In the genomic region with DNA sequence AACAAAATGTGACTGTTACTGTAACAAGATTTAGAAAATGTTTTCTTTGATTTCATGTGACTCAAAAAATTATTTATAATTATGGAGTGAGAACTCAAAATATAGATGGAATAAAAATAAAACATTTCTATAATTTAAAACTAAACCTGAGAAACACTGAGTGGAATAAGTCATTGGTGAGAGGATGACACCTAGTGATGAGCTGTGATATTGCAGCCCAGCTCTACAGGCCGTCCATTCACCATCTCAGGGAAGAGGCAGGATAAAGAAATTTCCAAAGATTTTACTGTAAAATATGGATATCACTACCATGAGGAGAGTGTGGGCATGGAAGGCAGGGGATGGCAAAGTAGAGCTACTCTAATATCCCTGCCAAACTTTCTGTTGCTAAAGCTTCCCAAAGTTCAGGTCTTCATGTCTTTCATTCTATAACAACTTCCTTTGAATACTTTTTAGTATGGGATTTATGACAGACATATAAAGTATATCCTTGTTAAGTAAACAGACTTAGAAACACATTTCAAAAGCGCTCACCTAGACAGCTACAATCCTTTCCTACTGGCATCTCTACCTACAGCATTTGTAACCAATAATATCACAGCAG, we compare ENCODE assay signal across 9 cellular contexts.
DNase-seq lines count a peak whose midpoint lies in the region; ATAC-seq, FAIRE-seq and TF ChIP-seq lines count a peak whose summit lies in the region.
"Had no signal": no experiment of that assay in that cellular context is flagged by ENCODE, and none has a peak within 500 bp of the region (broad histone marks: within the 10 kb centered on the region; RNA-seq: fewer than 3 reads in every experiment).

No MANE protein-coding gene starts in this region.

- H3K27ac Mint-ChIP-seq in activated B cell treated with CpG ODN at 0.5 μM for 24 hours = no peak overlapping the region

- in situ Hi-C loops in GM23248 (cut with MboI) = no loop called here

- intact Hi-C loops in activated B cell treated with CpG ODN at 0.5 μM for 24 hours (cut with micrococcal nuclease) = loop anchor here (1.0 kb wide), 4 partner anchors 91 to 1089 kb away; no protein-coding TSS in a partner anchor

- no peaks in the 10 kb centered on the region for H3K9me3 ChIP-seq in GM23248 (ENCODE audit: low read depth)

- H3K27me3 ChIP-seq in GM23248 (replicated peaks; ENCODE audit: insufficient read depth) = no peaks in the 10 kb centered on the region
- no peaks in the 10 kb centered on the region for H3K27me3 ChIP-seq in kidney epithelial cell (ENCODE audit: control insufficient read depth, insufficient read depth, low read length)

- peak; percentile 14 for DNase-seq in AG08396 (ENCODE audit: low spot score)
- peak; percentile 24 for DNase-seq in GM23248
- no peak for DNase-seq in activated B cell treated with CpG ODN at 0.5 μM for 24 hours
- no peak for DNase-seq in kidney epithelial cell (ENCODE audit: low read depth)
- DNase-seq in GM12891 (ENCODE audit: insufficient read length, low spot score) = no peak
- no peak for DNase-seq in NCI-H510A treated with DMSO at 0.1 percent for 48 hours (lab: John Stamatoyannopoulos, UW)
- DNase-seq: activated T-cell treated with anti-CD3 and anti-CD28 coated beads for 4 hours had no signal

- no peak overlapping the region for H3K4me2 ChIP-seq in GM23248 (ENCODE audit: unreplicated experiment)

- H3K36me3 Mint-ChIP-seq in activated B cell treated with CpG ODN at 0.5 μM for 24 hours (ENCODE audit: low read depth) = peaks cover 39% of the 10 kb centered on the region

- peaks cover 8% of the 10 kb centered on the region; the same call in 1 of the 2 replicates for H3F3A ChIP-seq in GM23248 (ENCODE audit: insufficient read depth)

- FAIRE-seq in GM12891 (lab: Jason Lieb, UNC) = no peak

- peaks cover 5% of the 10 kb centered on the region; the same call in 1 of the 2 replicates for H3K4me1 ChIP-seq in GM23248 (ENCODE audit: insufficient read depth)

- POLR2A ChIA-PET in activated B cell treated with CpG ODN at 0.5 μM for 24 hours (lab: Charles Lee) = no interaction called here

- H3K9ac ChIP-seq in GM23248 = no peak overlapping the region

- CTCF ChIA-PET in activated B cell treated with CpG ODN at 0.5 μM for 24 hours (lab: Charles Lee) = interaction anchor here (0.7 to 6.2 kb wide), 11 partner anchors 10 to 428 kb away, joined by 3 to 46 read pairs (median 4); no protein-coding TSS in a partner anchor

- TF ChIP-seq CTCF in activated B cell treated with CpG ODN at 0.5 μM for 24 hours (IDR thresholded peaks at IDR 0.05) (no peak), kidney epithelial cell (IDR thresholded peaks at IDR 0.05; ENCODE audit: insufficient read depth, low read length, poor library complexity, severe bottlenecking) (peak; percentile 46)

- no peak for TF ChIP-seq POLR2A in GM12891 (IDR thresholded peaks at IDR 0.05; ENCODE audit: low read depth, low read length)

- H3K27me3 Mint-ChIP-seq in activated B cell treated with CpG ODN at 0.5 μM for 24 hours = no peaks in the 10 kb centered on the region

- no peaks in the 10 kb centered on the region for H3K9me2 ChIP-seq in GM23248 (ENCODE audit: insufficient read depth)

- H3K4me3 ChIP-seq in GM23248 (no peak overlapping the region), kidney epithelial cell (ENCODE audit: low read depth, low read length) (no peak overlapping the region)

- H3K4me1 Mint-ChIP-seq in activated B cell treated with CpG ODN at 0.5 μM for 24 hours = peaks cover 16% of the 10 kb centered on the region

- no peak overlapping the region for H3K4me3 Mint-ChIP-seq in activated B cell treated with CpG ODN at 0.5 μM for 24 hours

- no peak overlapping the region for H3K27ac ChIP-seq in GM23248

- H3K36me3 ChIP-seq in GM23248 (ENCODE audit: low read depth) (no peaks in the 10 kb centered on the region), kidney epithelial cell (ENCODE audit: control insufficient read depth, insufficient read depth, low read length) (no peaks in the 10 kb centered on the region)

- no peak overlapping the region for H2AFZ ChIP-seq in GM23248

- H4K20me1 ChIP-seq in GM23248 (ENCODE audit: insufficient read depth) = no peaks in the 10 kb centered on the region

- 91 to 96% methylated on average over 2 of the region's 2 CpGs for WGBS in GM23248 (ENCODE audit: low coverage in 1 of 2, low lambda C conversion rate in 2 of 2, missing lambda C conversion rate in 2 of 2), 2 experiments

- ATAC-seq in activated B cell treated with CpG ODN at 0.5 μM for 24 hours (ENCODE audit: low read depth) (peak; percentile 65), GM19467 (IDR thresholded peaks at IDR 0.05; ENCODE audit: unreplicated experiment) (no peak), HG02981 (IDR thresholded peaks at IDR 0.05; ENCODE audit: unreplicated experiment) (no peak)

- H3K79me2 ChIP-seq in GM23248 (ENCODE audit: insufficient read depth) = no peaks in the 10 kb centered on the region

- peaks cover 10% of the 10 kb centered on the region for H3K9me3 Mint-ChIP-seq in activated B cell treated with CpG ODN at 0.5 μM for 24 hours

TF ChIP-seq in GM12891, 5 proteins besides CTCF, POLR2A, EP300 and RAD21:
- TF ChIP-seq POU2F2 (IDR thresholded peaks at IDR 0.05; ENCODE audit: low read depth, low read length) (no peak), PAX5 (IDR thresholded peaks at IDR 0.05; ENCODE audit: insufficient read depth, low read length, severe bottlenecking) (no peak), POLR2AphosphoS5 (IDR thresholded peaks at IDR 0.05; ENCODE audit: low read depth, low read length) (no peak), TAF1 (IDR thresholded peaks at IDR 0.05; ENCODE audit: low read depth, low read length) (no peak), SPI1 (IDR thresholded peaks at IDR 0.05; ENCODE audit: low read depth, low read length) (no peak)

Comparison
In these comparisons a context has a peak if more than half of its experiments do, and no peak if none do; other contexts are left out.
1. DNase-seq: peak in AG08396 (single experiment) and GM23248 (single experiment); none in activated B cell treated with CpG ODN at 0.5 μM for 24 hours (single experiment), kidney epithelial cell (single experiment), GM12891 (single experiment) and NCI-H510A treated with DMSO at 0.1 percent for 48 hours (single experiment).